ENCODE assay signal across 36 cellular contexts in genomic region chr14:47155395-47155794, GRCh38.
"Had no signal": no experiment of that assay in that cellular context is flagged by ENCODE, and none has a peak within 500 bp of the region (broad histone marks: within the 10 kb centered on the region; RNA-seq: fewer than 3 reads in every experiment).

No MANE protein-coding gene starts in this region.

- H3K36me3 Mint-ChIP-seq: activated CD4-positive, alpha-beta memory T cell treated with anti-CD3 and anti-CD28 coated beads for 36 hours; activated CD8-positive, alpha-beta memory T cell treated with anti-CD3 and anti-CD28 coated beads, Interleukin-2, amount 10 ng/mL, durations not matched to agents 7 days and 5 days; activated naive CD4-positive, alpha-beta T cell treated with anti-CD3 and anti-CD28 coated beads, Interleukin-2, amount 50 U/mL, for 24 hours; activated naive CD8-positive, alpha-beta T cell treated with anti-CD3 and anti-CD28 coated beads for 36 hours; brain had no signal

- H3K4me3 ChIP-seq: adrenal gland, ascending aorta, breast epithelium, cardiac muscle cell, coronary artery, dorsolateral prefrontal cortex, gastroesophageal sphincter, heart right ventricle had no signal

- ATAC-seq: activated CD4-positive, alpha-beta T cell treated with anti-CD3 and anti-CD28 coated beads for 36 hours; activated CD8-positive, alpha-beta memory T cell treated with anti-CD3 and anti-CD28 coated beads, Interleukin-2, amount 10 ng/mL, durations not matched to agents 7 days and 5 days; activated CD8-positive, alpha-beta T cell treated with anti-CD3 and anti-CD28 coated beads, Interleukin-2, amount 10 ng/mL, durations not matched to agents 7 days and 5 days; activated naive CD8-positive, alpha-beta T cell treated with anti-CD3 and anti-CD28 coated beads, Interleukin-2, amount 50 U/mL, for 24 hours; esophagus mucosa; gastroesophageal sphincter; heart right ventricle had no signal

- H3K27ac Mint-ChIP-seq: activated CD4-positive, alpha-beta memory T cell treated with anti-CD3 and anti-CD28 coated beads for 36 hours; activated CD4-positive, alpha-beta T cell treated with anti-CD3 and anti-CD28 coated beads for 36 hours; activated CD4-positive, alpha-beta T cell treated with anti-CD3 and anti-CD28 coated beads, Interleukin-2, amount 10 ng/mL, durations not matched to agents 24 days and 14 days; activated CD8-positive, alpha-beta memory T cell treated with anti-CD3 and anti-CD28 coated beads, Interleukin-2, amount 10 ng/mL, durations not matched to agents 7 days and 5 days; activated CD8-positive, alpha-beta T cell treated with anti-CD3 and anti-CD28 coated beads, Interleukin-2, amount 10 ng/mL, durations not matched to agents 7 days and 5 days; activated naive CD4-positive, alpha-beta T cell treated with anti-CD3 and anti-CD28 coated beads for 36 hours; activated naive CD4-positive, alpha-beta T cell treated with anti-CD3 and anti-CD28 coated beads, Interleukin-2, amount 50 U/mL, for 24 hours; activated naive CD8-positive, alpha-beta T cell treated with anti-CD3 and anti-CD28 coated beads for 36 hours; activated naive CD8-positive, alpha-beta T cell treated with anti-CD3 and anti-CD28 coated beads, Interleukin-2, amount 50 U/mL, for 24 hours; activated T-helper 1 cell treated with anti-CD3 and anti-CD28 coated beads, Interleukin-12 subunit alpha, Interleukin-12 subunit beta, Interleukin-2, Interleukin-4 antibody, amounts not matched to agents 30 ng/mL and 10 ng/mL and 1 ng/mL, durations not matched to agents 14 hours and 24 hours and 36 hours; activated T-helper 2 cell treated with anti-CD3 and anti-CD28 coated beads, Interferon-gamma antibody, Interleukin-2, Interleukin-4, amounts not matched to agents 10 μg/mL and 5 μg/mL and 100 μg/mL, durations not matched to agents 14 hours and 24 hours and 36 hours; brain; dendritic cell treated with granulocyte-macrophage colony-stimulating factor and Interleukin-4, amounts not matched to agents 40 ng/mL and 50 ng/mL, for 4 days; endodermal cell had no signal

- H3K27me3 Mint-ChIP-seq: activated CD4-positive, alpha-beta memory T cell treated with anti-CD3 and anti-CD28 coated beads for 36 hours; activated CD4-positive, alpha-beta T cell treated with anti-CD3 and anti-CD28 coated beads for 36 hours; activated CD4-positive, alpha-beta T cell treated with anti-CD3 and anti-CD28 coated beads, Interleukin-2, amount 10 ng/mL, durations not matched to agents 24 days and 14 days; activated CD8-positive, alpha-beta memory T cell treated with anti-CD3 and anti-CD28 coated beads, Interleukin-2, amount 10 ng/mL, durations not matched to agents 7 days and 5 days; activated naive CD4-positive, alpha-beta T cell treated with anti-CD3 and anti-CD28 coated beads, Interleukin-2, amount 50 U/mL, for 24 hours; activated naive CD8-positive, alpha-beta T cell treated with anti-CD3 and anti-CD28 coated beads for 36 hours; activated naive CD8-positive, alpha-beta T cell treated with anti-CD3 and anti-CD28 coated beads, Interleukin-2, amount 50 U/mL, for 24 hours; dendritic cell treated with granulocyte-macrophage colony-stimulating factor and Interleukin-4, amounts not matched to agents 40 ng/mL and 50 ng/mL, for 4 days had no signal

- H3K4me3 Mint-ChIP-seq: activated CD4-positive, alpha-beta memory T cell treated with anti-CD3 and anti-CD28 coated beads for 36 hours; activated CD4-positive, alpha-beta T cell treated with anti-CD3 and anti-CD28 coated beads for 36 hours; activated CD4-positive, alpha-beta T cell treated with anti-CD3 and anti-CD28 coated beads, Interleukin-2, amount 10 ng/mL, durations not matched to agents 24 days and 14 days; activated CD8-positive, alpha-beta memory T cell treated with anti-CD3 and anti-CD28 coated beads, Interleukin-2, amount 10 ng/mL, durations not matched to agents 7 days and 5 days; activated CD8-positive, alpha-beta T cell treated with anti-CD3 and anti-CD28 coated beads, Interleukin-2, amount 10 ng/mL, durations not matched to agents 7 days and 5 days; activated naive CD4-positive, alpha-beta T cell treated with anti-CD3 and anti-CD28 coated beads for 36 hours; activated naive CD4-positive, alpha-beta T cell treated with anti-CD3 and anti-CD28 coated beads, Interleukin-2, amount 50 U/mL, for 24 hours; activated naive CD8-positive, alpha-beta T cell treated with anti-CD3 and anti-CD28 coated beads for 36 hours; activated naive CD8-positive, alpha-beta T cell treated with anti-CD3 and anti-CD28 coated beads, Interleukin-2, amount 50 U/mL, for 24 hours; activated T-helper 1 cell treated with anti-CD3 and anti-CD28 coated beads, Interleukin-12 subunit alpha, Interleukin-12 subunit beta, Interleukin-2, Interleukin-4 antibody, amounts not matched to agents 30 ng/mL and 10 ng/mL and 1 ng/mL, durations not matched to agents 14 hours and 24 hours and 36 hours; brain; dendritic cell treated with granulocyte-macrophage colony-stimulating factor and Interleukin-4, amounts not matched to agents 40 ng/mL and 50 ng/mL, for 4 days; endodermal cell had no signal

- H3K4me1 ChIP-seq: adrenal gland, ascending aorta, breast epithelium, gastroesophageal sphincter, heart right ventricle had no signal

- H3K9me3 Mint-ChIP-seq: activated CD4-positive, alpha-beta T cell treated with anti-CD3 and anti-CD28 coated beads, Interleukin-2, amount 10 ng/mL, durations not matched to agents 24 days and 14 days; activated naive CD4-positive, alpha-beta T cell treated with anti-CD3 and anti-CD28 coated beads, Interleukin-2, amount 50 U/mL, for 24 hours; brain; endodermal cell had no signal

- DNase-seq: activated CD4-positive, alpha-beta memory T cell treated with anti-CD3 and anti-CD28 coated beads for 36 hours; activated CD4-positive, alpha-beta T cell treated with anti-CD3 and anti-CD28 coated beads for 36 hours; activated CD4-positive, alpha-beta T cell treated with anti-CD3 and anti-CD28 coated beads, Interleukin-2, amount 10 ng/mL, durations not matched to agents 24 days and 14 days; activated CD4-positive, CD25-positive, alpha-beta regulatory T cell; activated CD4-positive, CD25-positive, alpha-beta regulatory T cell treated with anti-CD3 and anti-CD28 coated beads, Interleukin-2, amount 50 U/mL, for 72 hours; activated CD8-positive, alpha-beta memory T cell treated with anti-CD3 and anti-CD28 coated beads, Interleukin-2, amount 10 ng/mL, durations not matched to agents 7 days and 5 days; activated CD8-positive, alpha-beta memory T cell treated with anti-CD3 and anti-CD28 coated beads, Interleukin-2, amount 50 U/mL, for 4 hours; activated CD8-positive, alpha-beta T cell treated with anti-CD3 and anti-CD28 coated beads, Interleukin-2, amount 10 ng/mL, durations not matched to agents 7 days and 5 days; activated effector memory CD4-positive, alpha-beta T cell treated with anti-CD3 and anti-CD28 coated beads, Interleukin-2, amount 50 U/mL, for 16 hours; activated naive CD4-positive, alpha-beta T cell treated with anti-CD3 and anti-CD28 coated beads for 36 hours; activated naive CD8-positive, alpha-beta T cell treated with anti-CD3 and anti-CD28 coated beads for 36 hours; activated naive CD8-positive, alpha-beta T cell treated with anti-CD3 and anti-CD28 coated beads, Interleukin-2, amount 50 U/mL, for 24 hours; activated T-cell treated with anti-CD3 and anti-CD28 coated beads, Interleukin-2, amount 50 U/mL, for 1 hour; activated T-cell treated with anti-CD3 and anti-CD28 coated beads, Interleukin-2, amount 50 U/mL, for 48 hours; adrenal gland; amygdala; central memory CD4-positive, alpha-beta T cell; cerebellar nuclear complex; dorsolateral prefrontal cortex; effector memory CD4-positive, alpha-beta T cell; endodermal cell; foreskin fibroblast; heart right ventricle; T-helper 1 cell; T-helper 2 cell had no signal

- H3K36me3 ChIP-seq: adrenal gland, ascending aorta, breast epithelium, cardiac muscle cell, gastroesophageal sphincter, heart right ventricle had no signal

- H3K27me3 ChIP-seq: adrenal gland, ascending aorta, breast epithelium, cardiac muscle cell, dorsolateral prefrontal cortex, gastroesophageal sphincter, heart right ventricle had no signal

- H3K9me3 ChIP-seq: adrenal gland, ascending aorta, breast epithelium, gastroesophageal sphincter had no signal

- H3K4me1 Mint-ChIP-seq: activated CD4-positive, alpha-beta T cell treated with anti-CD3 and anti-CD28 coated beads for 36 hours; activated CD4-positive, alpha-beta T cell treated with anti-CD3 and anti-CD28 coated beads, Interleukin-2, amount 10 ng/mL, durations not matched to agents 24 days and 14 days; activated CD8-positive, alpha-beta memory T cell treated with anti-CD3 and anti-CD28 coated beads, Interleukin-2, amount 10 ng/mL, durations not matched to agents 7 days and 5 days; activated naive CD4-positive, alpha-beta T cell treated with anti-CD3 and anti-CD28 coated beads, Interleukin-2, amount 50 U/mL, for 24 hours; activated naive CD8-positive, alpha-beta T cell treated with anti-CD3 and anti-CD28 coated beads for 36 hours; activated naive CD8-positive, alpha-beta T cell treated with anti-CD3 and anti-CD28 coated beads, Interleukin-2, amount 50 U/mL, for 24 hours; brain; endodermal cell had no signal

- H3K27ac ChIP-seq: adrenal gland, ascending aorta, breast epithelium, cardiac muscle cell, coronary artery, dorsolateral prefrontal cortex, gastroesophageal sphincter, heart right ventricle had no signal
